In the genomic region with DNA sequence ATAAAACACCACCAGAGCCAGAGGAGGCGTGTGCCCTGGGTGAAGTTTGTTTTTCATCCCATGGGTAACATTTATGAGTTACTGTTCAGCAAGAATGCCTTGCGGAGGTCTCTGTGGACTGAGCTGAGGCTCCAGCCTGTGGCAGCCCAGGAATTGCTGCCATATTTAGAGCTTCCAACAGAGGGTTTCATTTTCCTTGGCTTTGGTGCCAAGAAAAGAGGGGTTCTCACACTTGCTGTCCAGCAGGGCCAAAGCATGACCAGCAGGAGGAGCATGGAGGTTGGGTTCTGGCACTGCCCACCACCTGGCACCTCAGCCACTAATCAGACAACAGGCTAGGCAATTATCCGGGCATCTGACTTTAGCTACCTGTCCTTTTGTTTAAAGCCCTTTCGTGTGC, we compare ENCODE assay signal across 9 cellular contexts. TPM values are rescaled to one million over a fixed set of nuclear protein-coding genes. Genes with fewer than 3 reads are reported as not detected.
A peak's percentile ranks its signal among the peaks of the same experiment; 100 is the strongest.
DNase-seq lines count a peak whose midpoint lies in the region; ATAC-seq and TF ChIP-seq lines count a peak whose summit lies in the region.
"Had no signal": no experiment of that assay in that cellular context is flagged by ENCODE, and none has a peak within 500 bp of the region (broad histone marks: within the 10 kb centered on the region; RNA-seq: fewer than 3 reads in every experiment).

No MANE protein-coding gene starts in this region.

- CTCF ChIA-PET in activated CD4-positive, alpha-beta memory T cell treated with anti-CD3 and anti-CD28 coated beads, Interleukin-2, amount 10 ng/mL, durations not matched to agents 7 days and 5 days (lab: Charles Lee), result interaction anchor here (1.1 to 1.2 kb wide), 2 partner anchors 30 to 271 kb away, joined by 3 read pairs; no protein-coding TSS in a partner anchor

- peak overlapping the region in 1 of 3 donors; percentile 0 for H3K9ac ChIP-seq in skeletal muscle tissue (ENCODE audit: low read depth in 1 of 3, low read length in 3 of 3)

- POLR2A ChIA-PET in activated CD4-positive, alpha-beta memory T cell treated with anti-CD3 and anti-CD28 coated beads, Interleukin-2, amount 10 ng/mL, durations not matched to agents 7 days and 5 days (lab: Charles Lee), result no interaction called here

- TF ChIP-seq CTCF in GM10266 (IDR thresholded peaks at IDR 0.05; ENCODE audit: control insufficient read depth, insufficient read depth, low read depth, missing control alignments) (peak; percentile 14), VCaP (conservative IDR thresholded peaks at IDR 0.05) (no peak; the same call in 1 of the 2 replicates), fibroblast of mammary gland (conservative IDR thresholded peaks at IDR 0.05; ENCODE audit: control insufficient read depth, insufficient read depth, low read depth, low read length) (peak; percentile 27)

- no peaks in the 10 kb centered on the region for H3K27me3 ChIP-seq in skeletal muscle tissue (ENCODE audit: control insufficient read depth in 3 of 3, insufficient read depth in 3 of 3, low read length in 3 of 3)

- no peaks in the 10 kb centered on the region for H3K9me3 Mint-ChIP-seq in natural killer cell treated with Interleukin-12 subunit alpha and Interleukin-12 subunit beta and Interleukin-15 and Interleukin-18, amount 100 ng/mL, for 72 hours
- no peaks in the 10 kb centered on the region for H3K9me3 Mint-ChIP-seq in activated CD4-positive, alpha-beta memory T cell treated with anti-CD3 and anti-CD28 coated beads, Interleukin-2, amount 10 ng/mL, durations not matched to agents 7 days and 5 days

- no peaks in the 10 kb centered on the region for H3K9me3 ChIP-seq in skeletal muscle tissue (ENCODE audit: control insufficient read depth in 3 of 3, low read length in 3 of 3)
- H3K9me3 ChIP-seq: HAP-1 had no signal

- ATAC-seq in natural killer cell treated with Interleukin-12 subunit alpha and Interleukin-12 subunit beta and Interleukin-15 and Interleukin-18, amount 100 ng/mL, for 72 hours, result no peak

- H3K4me1 ChIP-seq in skeletal muscle tissue (ENCODE audit: control insufficient read depth in 3 of 3, insufficient read depth in 3 of 3, low read length in 3 of 3), result peaks cover 90 to 96% (median 90%) of the 10 kb centered on the region in 3 donors

- H3K27me3 Mint-ChIP-seq in natural killer cell treated with Interleukin-12 subunit alpha and Interleukin-12 subunit beta and Interleukin-15 and Interleukin-18, amount 100 ng/mL, for 72 hours, result peaks cover 20 to 30% of the 10 kb centered on the region in 2 donors
- peaks cover 8% of the 10 kb centered on the region for H3K27me3 Mint-ChIP-seq in activated CD4-positive, alpha-beta memory T cell treated with anti-CD3 and anti-CD28 coated beads, Interleukin-2, amount 10 ng/mL, durations not matched to agents 7 days and 5 days

- peaks cover 8 to 11% of the 10 kb centered on the region in 2 donors for H3K4me1 Mint-ChIP-seq in natural killer cell treated with Interleukin-12 subunit alpha and Interleukin-12 subunit beta and Interleukin-15 and Interleukin-18, amount 100 ng/mL, for 72 hours (ENCODE audit: low read depth in 2 of 2)
- peaks cover 18% of the 10 kb centered on the region for H3K4me1 Mint-ChIP-seq in activated CD4-positive, alpha-beta memory T cell treated with anti-CD3 and anti-CD28 coated beads, Interleukin-2, amount 10 ng/mL, durations not matched to agents 7 days and 5 days

- H3K27ac ChIP-seq in VCaP (peak overlapping the region; percentile 84; the same call in 1 of the 2 replicates), skeletal muscle tissue (ENCODE audit: low read depth, low read length) (peak overlapping the region; percentile 75)

- H3K4me3 Mint-ChIP-seq in natural killer cell treated with Interleukin-12 subunit alpha and Interleukin-12 subunit beta and Interleukin-15 and Interleukin-18, amount 100 ng/mL, for 72 hours, result no peak overlapping the region
- no peak overlapping the region for H3K4me3 Mint-ChIP-seq in activated CD4-positive, alpha-beta memory T cell treated with anti-CD3 and anti-CD28 coated beads, Interleukin-2, amount 10 ng/mL, durations not matched to agents 7 days and 5 days

- H3K36me3 Mint-ChIP-seq in natural killer cell treated with Interleukin-12 subunit alpha and Interleukin-12 subunit beta and Interleukin-15 and Interleukin-18, amount 100 ng/mL, for 72 hours, result no peaks in the 10 kb centered on the region
- no peaks in the 10 kb centered on the region for H3K36me3 Mint-ChIP-seq in activated CD4-positive, alpha-beta memory T cell treated with anti-CD3 and anti-CD28 coated beads, Interleukin-2, amount 10 ng/mL, durations not matched to agents 7 days and 5 days (ENCODE audit: low read depth)

- H3K36me3 ChIP-seq in skeletal muscle tissue (ENCODE audit: control insufficient read depth in 3 of 3, insufficient read depth in 3 of 3, low read length in 3 of 3), result no peaks in the 10 kb centered on the region
- H3K36me3 ChIP-seq: HAP-1 had no signal

- DNase-seq in GM10266 (ENCODE audit: extremely low spot score) (no peak), fibroblast of mammary gland (ENCODE audit: low read depth) (peak; percentile 55), islet precursor cell (no peak), NCI-H2081 treated with DMSO at 0.1 percent for 48 hours (lab: John Stamatoyannopoulos, UW) (no peak)
- DNase-seq in natural killer cell treated with Interleukin-12 subunit alpha and Interleukin-12 subunit beta and Interleukin-15 and Interleukin-18, amount 100 ng/mL, for 72 hours (ENCODE audit: low spot score), result no peak
- no peak for DNase-seq in activated CD4-positive, alpha-beta memory T cell treated with anti-CD3 and anti-CD28 coated beads, Interleukin-2, amount 10 ng/mL, durations not matched to agents 7 days and 5 days

- no peak overlapping the region for H3K27ac Mint-ChIP-seq in natural killer cell treated with Interleukin-12 subunit alpha and Interleukin-12 subunit beta and Interleukin-15 and Interleukin-18, amount 100 ng/mL, for 72 hours
- no peak overlapping the region for H3K27ac Mint-ChIP-seq in activated CD4-positive, alpha-beta memory T cell treated with anti-CD3 and anti-CD28 coated beads, Interleukin-2, amount 10 ng/mL, durations not matched to agents 7 days and 5 days

- H3K4me3 ChIP-seq in fibroblast of mammary gland (ENCODE audit: control insufficient read depth, low read depth, low read length), result no peak overlapping the region
- peak overlapping the region in 2 of 3 donors; percentile 6 for H3K4me3 ChIP-seq in skeletal muscle tissue (ENCODE audit: low read length in 3 of 3)
- H3K4me3 ChIP-seq: HAP-1 had no signal

RNA-seq across cellular contexts. Expression of a gene that starts 36.7 kb away (rescaled TPM):
- total RNA-seq in skeletal muscle tissue, result 13.6 TPM
- total RNA-seq in natural killer cell treated with Interleukin-12 subunit alpha and Interleukin-12 subunit beta and Interleukin-15 and Interleukin-18, amount 100 ng/mL, for 72 hours, result 10 to 100 TPM in 1 of 2 donors, 1 to 10 TPM in 1; 7.5 to 84.7 TPM
- total RNA-seq in activated CD4-positive, alpha-beta memory T cell treated with anti-CD3 and anti-CD28 coated beads, Interleukin-2, amount 10 ng/mL, durations not matched to agents 7 days and 5 days, result 10 to 100 TPM; 76.3 to 79.0 TPM
